ENCODE assay signal across 28 cellular contexts in the genomic region with DNA sequence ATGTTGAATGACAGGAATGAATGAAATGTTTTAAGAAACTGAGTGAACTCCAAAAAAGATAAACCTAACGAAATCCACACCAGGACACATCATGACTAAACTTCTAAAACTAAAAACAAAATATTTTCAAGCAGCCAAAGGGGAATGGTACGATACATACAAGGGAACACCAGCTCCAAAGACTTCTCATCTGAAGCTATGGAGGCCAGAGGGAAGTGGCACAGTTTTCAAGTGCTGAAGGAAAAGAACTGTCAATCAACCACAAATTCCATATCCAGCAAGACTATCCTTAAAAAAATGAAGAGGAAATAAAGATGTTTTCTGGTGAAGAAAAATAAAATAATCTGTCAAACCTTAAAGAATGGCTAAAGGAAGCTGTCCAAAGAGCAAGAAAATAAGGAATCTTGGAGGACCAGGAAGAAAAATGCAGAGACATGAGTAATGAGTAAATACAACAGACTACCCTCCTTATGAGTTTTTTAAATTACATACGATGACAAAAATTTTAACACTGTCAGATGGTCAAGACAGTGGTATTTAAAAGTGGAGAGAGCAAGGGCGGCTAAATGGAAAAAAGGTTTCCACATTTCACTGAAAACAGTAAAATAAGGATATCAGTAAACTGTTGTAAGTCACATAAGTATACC.
"Had no signal": no experiment of that assay in that cellular context is flagged by ENCODE, and none has a peak within 500 bp of the region (broad histone marks: within the 10 kb centered on the region; RNA-seq: fewer than 3 reads in every experiment).

No MANE protein-coding gene starts in this region.

- H3K36me3 ChIP-seq: adrenal gland, breast epithelium had no signal

- DNase-seq: activated CD4-positive, alpha-beta memory T cell treated with anti-CD3 and anti-CD28 coated beads, Interleukin-2, amount 10 ng/mL, durations not matched to agents 7 days and 5 days; activated CD4-positive, alpha-beta T cell treated with anti-CD3 and anti-CD28 coated beads for 1 hour; activated CD4-positive, alpha-beta T cell treated with anti-CD3 and anti-CD28 coated beads for 48 hours; activated CD4-positive, CD25-positive, alpha-beta regulatory T cell; activated CD8-positive, alpha-beta memory T cell treated with anti-CD3 and anti-CD28 coated beads for 24 hours; activated gamma-delta T cell treated with Interleukin-2 at 50 U/mL for 16 hours; activated naive CD4-positive, alpha-beta T cell treated with anti-CD3 and anti-CD28 coated beads for 36 hours; activated T-cell treated with anti-CD3 and anti-CD28 coated beads, Interleukin-2, amount 50 U/mL, for 24 hours; adrenal gland; body of pancreas; NCI-H1092 treated with DMSO at 0.1 percent for 48 hours; NCI-H146; NCI-H187; NCI-H2029 treated with DMSO at 0.1 percent for 48 hours; NCI-H2107; NCI-H345; NCI-H524 treated with DMSO at 0.1 percent for 48 hours; SIG-M5; T-cell; T-helper 17 cell; T-helper 9 cell had no signal

- H3K4me3 Mint-ChIP-seq: activated CD4-positive, alpha-beta memory T cell treated with anti-CD3 and anti-CD28 coated beads, Interleukin-2, amount 10 ng/mL, durations not matched to agents 7 days and 5 days; activated naive CD4-positive, alpha-beta T cell treated with anti-CD3 and anti-CD28 coated beads for 36 hours; activated T-cell treated with anti-CD3 and anti-CD28 coated beads, Interleukin-2, amount 50 U/mL, for 24 hours; activated T-helper 1 cell treated with anti-CD3 and anti-CD28 coated beads, Interleukin-12 subunit alpha, Interleukin-12 subunit beta, Interleukin-2, Interleukin-4 antibody, amounts not matched to agents 30 ng/mL and 10 ng/mL and 1 ng/mL, durations not matched to agents 14 hours and 24 hours and 36 hours; T-cell; T-helper 17 cell had no signal

- H3K27ac ChIP-seq: body of pancreas, breast epithelium, VCaP had no signal

- FAIRE-seq: astrocyte had no signal

- H3K27ac Mint-ChIP-seq: activated CD4-positive, alpha-beta memory T cell treated with anti-CD3 and anti-CD28 coated beads, Interleukin-2, amount 10 ng/mL, durations not matched to agents 7 days and 5 days; activated naive CD4-positive, alpha-beta T cell treated with anti-CD3 and anti-CD28 coated beads for 36 hours; activated T-cell treated with anti-CD3 and anti-CD28 coated beads, Interleukin-2, amount 50 U/mL, for 24 hours; activated T-helper 1 cell treated with anti-CD3 and anti-CD28 coated beads, Interleukin-12 subunit alpha, Interleukin-12 subunit beta, Interleukin-2, Interleukin-4 antibody, amounts not matched to agents 30 ng/mL and 10 ng/mL and 1 ng/mL, durations not matched to agents 14 hours and 24 hours and 36 hours; T-helper 17 cell had no signal

- H3K4me3 ChIP-seq: adrenal gland, body of pancreas, breast epithelium had no signal

- H3K27me3 ChIP-seq: adrenal gland, body of pancreas, breast epithelium had no signal

- H3K9me3 Mint-ChIP-seq: activated CD4-positive, alpha-beta memory T cell treated with anti-CD3 and anti-CD28 coated beads, Interleukin-2, amount 10 ng/mL, durations not matched to agents 7 days and 5 days had no signal

- H3K27me3 Mint-ChIP-seq: activated CD4-positive, alpha-beta memory T cell treated with anti-CD3 and anti-CD28 coated beads, Interleukin-2, amount 10 ng/mL, durations not matched to agents 7 days and 5 days; activated T-cell treated with anti-CD3 and anti-CD28 coated beads, Interleukin-2, amount 50 U/mL, for 24 hours; T-cell; T-helper 17 cell had no signal

- ATAC-seq: activated naive CD4-positive, alpha-beta T cell treated with anti-CD3 and anti-CD28 coated beads, Interleukin-2, amount 50 U/mL, for 72 hours; body of pancreas; Panc1; SK-N-SH treated with all-trans-retinoic acid at 6 μM for 48 hours; T-cell; T-helper 17 cell had no signal

- H3K4me1 ChIP-seq: body of pancreas had no signal

- H3K9me3 ChIP-seq: adrenal gland, body of pancreas, breast epithelium had no signal
